19 cellular contexts compared by ENCODE assay signal in genomic region chr20:51211191-51211590, GRCh38.
A peak's percentile ranks its signal among the peaks of the same experiment; 100 is the strongest.
DNase-seq lines count a peak whose midpoint lies in the region; TF ChIP-seq lines count a peak whose summit lies in the region.
"Had no signal": no experiment of that assay in that cellular context is flagged by ENCODE, and none has a peak within 500 bp of the region (broad histone marks: within the 10 kb centered on the region; RNA-seq: fewer than 3 reads in every experiment).

No MANE protein-coding gene starts in this region.

- DNase-seq in MCF 10A (ENCODE audit: unreplicated experiment) (peak; percentile 11), breast epithelium (ENCODE audit: low spot score in 2 of 2) (no peak), mammary epithelial cell (peak; percentile 37), islet precursor cell (peak; percentile 42), type B pancreatic cell (ENCODE audit: extremely low spot score, unreplicated experiment) (no peak), erythroblast (lab: John Stamatoyannopoulos, UW) (no peak), uterus (no peak), KBM-7 (no peak)
- DNase-seq: CD4-positive, alpha-beta T cell; DMS53; EL; NCI-H2029; NCI-H2171 treated with DMSO at 0.1 percent for 48 hours; NCI-H748 treated with DMSO at 0.1 percent for 48 hours; SHP77 treated with DMSO at 0.1 percent for 48 hours; SK-N-SH had no signal

- H3K36me3 Mint-ChIP-seq in MCF 10A (ENCODE audit: insufficient read depth, unreplicated experiment) (no peaks in the 10 kb centered on the region), type B pancreatic cell (no peaks in the 10 kb centered on the region)

- H3K4me3 Mint-ChIP-seq in MCF 10A (ENCODE audit: unreplicated experiment) (no peak overlapping the region), type B pancreatic cell (no peak overlapping the region)
- H3K4me3 Mint-ChIP-seq: CD4-positive, alpha-beta T cell; GM23338 had no signal

- TF ChIP-seq CTCF in MCF 10A (IDR thresholded peaks at IDR 0.05; ENCODE audit: unreplicated experiment) (no peak), breast epithelium (IDR thresholded peaks at IDR 0.05) (no peak), mammary epithelial cell (conservative IDR thresholded peaks at IDR 0.05 in 1 of 2, IDR thresholded peaks at IDR 0.05 in 1 of 2; ENCODE audit: extremely low read depth in 1 of 2, insufficient read depth in 1 of 2, low read depth in 1 of 2, low read length in 2 of 2) (no peak), type B pancreatic cell (conservative IDR thresholded peaks at IDR 0.05) (no peak), uterus (IDR thresholded peaks at IDR 0.05) (no peak)

- no peak overlapping the region for H3K4me2 ChIP-seq in mammary epithelial cell (ENCODE audit: insufficient read depth, low read depth, low read length)
- H3K4me2 ChIP-seq: GM23338, SK-N-SH had no signal

- no peaks in the 10 kb centered on the region for H3K79me2 ChIP-seq in mammary epithelial cell (ENCODE audit: insufficient read depth, low read length)

- H3K27me3 ChIP-seq in breast epithelium (peaks cover 0 to 5% of the 10 kb centered on the region in 2 donors), mammary epithelial cell (ENCODE audit: insufficient read depth, low read length) (peaks cover 4% of the 10 kb centered on the region), uterus (no peaks in the 10 kb centered on the region)

- H3K9me3 ChIP-seq in breast epithelium, result no peaks in the 10 kb centered on the region
- no peaks in the 10 kb centered on the region for H3K9me3 ChIP-seq in mammary epithelial cell (replicated peaks; ENCODE audit: insufficient read depth, low read length)
- H3K9me3 ChIP-seq in uterus, result no peaks in the 10 kb centered on the region
- H3K9me3 ChIP-seq: SK-N-SH had no signal

- WGBS in mammary epithelial cell (ENCODE audit: low coverage, missing lambda C conversion rate), result 56% methylated on average over 2 of the region's 2 CpGs

- H3K9ac ChIP-seq in mammary epithelial cell (ENCODE audit: insufficient read depth, low read length), result no peak overlapping the region
- H3K9ac ChIP-seq: SK-N-SH had no signal

- intact Hi-C loops in MCF 10A (cut with micrococcal nuclease), result no loop called here
- intact Hi-C loops in breast epithelium (cut with DNase I; ENCODE audit: low total_unique reads), result no loop called here
- intact Hi-C loops in mammary epithelial cell (cut with micrococcal nuclease), result no loop called here
- intact Hi-C loops in uterus (cut with DNase I; ENCODE audit: low total_unique reads), result no loop called here

- no peaks in the 10 kb centered on the region for H4K20me1 ChIP-seq in mammary epithelial cell (ENCODE audit: insufficient read depth, low read length)

- H3K27ac ChIP-seq in breast epithelium (no peak overlapping the region), mammary epithelial cell (ENCODE audit: insufficient read depth, low read depth, low read length) (no peak overlapping the region), uterus (no peak overlapping the region)

- peaks cover 28% of the 10 kb centered on the region for H3K27me3 Mint-ChIP-seq in MCF 10A (ENCODE audit: insufficient read depth, unreplicated experiment)
- no peaks in the 10 kb centered on the region for H3K27me3 Mint-ChIP-seq in type B pancreatic cell

- H3K4me1 Mint-ChIP-seq in MCF 10A (ENCODE audit: insufficient read depth, unreplicated experiment) (peaks cover 6% of the 10 kb centered on the region), type B pancreatic cell (ENCODE audit: unreplicated experiment) (peaks cover 19% of the 10 kb centered on the region)

- CTCF ChIA-PET in MCF 10A (lab: Yijun Ruan, JAX), result interaction anchor here (1.3 to 3.2 kb wide), 2 partner anchors 95 to 224 kb away, joined by 6 to 11 read pairs; no protein-coding TSS in a partner anchor
- CTCF ChIA-PET in mammary epithelial cell (lab: Charles Lee; ENCODE audit: low non-redundant PET), result interaction anchor here (0.6 kb wide), 1 partner anchor 30 kb away, joined by 4 read pairs; no protein-coding TSS in a partner anchor

- no peaks in the 10 kb centered on the region for H3K36me3 ChIP-seq in breast epithelium
- no peaks in the 10 kb centered on the region for H3K36me3 ChIP-seq in mammary epithelial cell (ENCODE audit: insufficient read depth, low read length)
- no peaks in the 10 kb centered on the region for H3K36me3 ChIP-seq in uterus

- no peak for TF ChIP-seq POLR2A in breast epithelium (IDR thresholded peaks at IDR 0.05)
- no peak for TF ChIP-seq POLR2A in erythroblast (IDR thresholded peaks at IDR 0.05; ENCODE audit: low read length)
- no peak for TF ChIP-seq POLR2A in uterus (IDR thresholded peaks at IDR 0.05)

- no peak overlapping the region for H3K27ac Mint-ChIP-seq in MCF 10A (ENCODE audit: low read depth, unreplicated experiment)
- H3K27ac Mint-ChIP-seq in type B pancreatic cell, result peak overlapping the region; percentile 48
- H3K27ac Mint-ChIP-seq: CD4-positive, alpha-beta T cell; GM23338 had no signal

- dilution Hi-C loops in mammary epithelial cell (cut with HindIII; ENCODE audit: low sequenced_read_pairs), result no loop called here

- H3K4me1 ChIP-seq in breast epithelium, result no peaks in the 10 kb centered on the region
- no peaks in the 10 kb centered on the region for H3K4me1 ChIP-seq in mammary epithelial cell (ENCODE audit: insufficient read depth, low read length)
- no peaks in the 10 kb centered on the region for H3K4me1 ChIP-seq in uterus
- H3K4me1 ChIP-seq: Caco-2 had no signal

- BruUV-seq in MCF 10A (replicated peaks; lab: Mats Ljungman, UMichigan) (no TSS peak), mammary epithelial cell (replicated peaks; lab: Mats Ljungman, UMichigan) (no TSS peak)

- in situ Hi-C loops in mammary epithelial cell (cut with MboI; ENCODE audit: low sequenced_read_pairs in 2 of 2) (no loop called here), KBM-7 (cut with MboI; ENCODE audit: low pct_unique_long_range_greater_than_20kb, low sequenced_read_pairs) (no loop called here)

- H3K9me3 Mint-ChIP-seq in MCF 10A (ENCODE audit: unreplicated experiment) (no peaks in the 10 kb centered on the region), type B pancreatic cell (no peaks in the 10 kb centered on the region)
- H3K9me3 Mint-ChIP-seq: CD4-positive, alpha-beta T cell had no signal

- H3K4me3 ChIP-seq in breast epithelium, result no peak overlapping the region
- H3K4me3 ChIP-seq in mammary epithelial cell (replicated peaks in 1 of 3; ENCODE audit: insufficient read depth in 1 of 3, low read depth in 2 of 3, low read length in 3 of 3), result no peak overlapping the region
- H3K4me3 ChIP-seq in uterus, result no peak overlapping the region
- H3K4me3 ChIP-seq: GM12878, GM23338 had no signal

- POLR2A ChIA-PET in MCF 10A (lab: Yijun Ruan, JAX), result interaction anchor here (0.7 to 2.1 kb wide), 4 partner anchors 11 to 285 kb away, joined by 3 to 16 read pairs (median 3); no protein-coding TSS in a partner anchor

- no peak overlapping the region for H2AFZ ChIP-seq in mammary epithelial cell (ENCODE audit: low read depth, low read length)
- H2AFZ ChIP-seq: GM23338 had no signal

Comparison
In these comparisons a context has a peak if more than half of its experiments do, and no peak if none do; other contexts are left out.
1. DNase-seq: peak in MCF 10A (single experiment), mammary epithelial cell (single experiment) and islet precursor cell (single experiment); none in breast epithelium (0 of 2), type B pancreatic cell (single experiment), erythroblast (0 of 2), uterus (0 of 2) and KBM-7 (single experiment).